In genomic region chr11:109970516-109971183, GRCh38 we compare ENCODE assay signal across 9 cellular contexts.
DNase-seq lines count a peak whose midpoint lies in the region; ATAC-seq and TF ChIP-seq lines count a peak whose summit lies in the region.
"Had no signal": no experiment of that assay in that cellular context is flagged by ENCODE, and none has a peak within 500 bp of the region (broad histone marks: within the 10 kb centered on the region; RNA-seq: fewer than 3 reads in every experiment).

No MANE protein-coding gene starts in this region.

- no peak for TF ChIP-seq CTCF in activated B cell treated with CpG ODN at 0.5 μM for 24 hours (IDR thresholded peaks at IDR 0.05)

- CTCF ChIA-PET in activated B cell treated with CpG ODN at 0.5 μM for 24 hours (lab: Charles Lee): no interaction called here

- intact Hi-C loops in activated B cell treated with CpG ODN at 0.5 μM for 24 hours (cut with micrococcal nuclease) (no loop called here), left colon (cut with DNase I, micrococcal nuclease) (no loop called here)

- ATAC-seq in GM19351 (IDR thresholded peaks at IDR 0.05; ENCODE audit: unreplicated experiment) (peak; percentile 56), HG03039 (IDR thresholded peaks at IDR 0.05; ENCODE audit: unreplicated experiment) (peak; percentile 65), activated B cell treated with CpG ODN at 0.5 μM for 24 hours (ENCODE audit: low read depth) (peak; percentile 34), left colon (no peak)

- no peaks in the 10 kb centered on the region for H3K36me3 Mint-ChIP-seq in activated B cell treated with CpG ODN at 0.5 μM for 24 hours (ENCODE audit: low read depth)

- DNase-seq in GDM1 (lab: John Stamatoyannopoulos, UW): peak; percentile 50
- DNase-seq in activated B cell treated with CpG ODN at 0.5 μM for 24 hours: no peak
- DNase-seq in occipital lobe (lab: John Stamatoyannopoulos, UW): no peak
- no peak for DNase-seq in left colon
- no peak for DNase-seq in HUDEP-2 (lab: John Stamatoyannopoulos, UW; ENCODE audit: unreplicated experiment in 76 of 76)
- DNase-seq in T1000 (lab: John Stamatoyannopoulos, UW): no peak
- DNase-seq: left cardiac atrium had no signal

- H3K4me3 Mint-ChIP-seq in activated B cell treated with CpG ODN at 0.5 μM for 24 hours: peak overlapping the region; percentile 26

- POLR2A ChIA-PET in activated B cell treated with CpG ODN at 0.5 μM for 24 hours (lab: Charles Lee): interaction anchor here (1.3 to 1.6 kb wide), 2 partner anchors 14 to 123 kb away, joined by 3 to 5 read pairs; partner anchors contain the start of gene ZC3H12C

- no peak overlapping the region for H3K27ac Mint-ChIP-seq in activated B cell treated with CpG ODN at 0.5 μM for 24 hours

- H3K9me3 Mint-ChIP-seq in activated B cell treated with CpG ODN at 0.5 μM for 24 hours: peaks cover 2% of the 10 kb centered on the region

- H3K27me3 Mint-ChIP-seq in activated B cell treated with CpG ODN at 0.5 μM for 24 hours: peaks cover 21% of the 10 kb centered on the region

- H3K4me1 Mint-ChIP-seq in activated B cell treated with CpG ODN at 0.5 μM for 24 hours: peaks cover 34% of the 10 kb centered on the region
